8 cellular contexts compared by ENCODE assay signal in genomic region chr3:197003461-197004385, GRCh38. TPM values are rescaled to one million over a fixed set of nuclear protein-coding genes. Genes with fewer than 3 reads are reported as not detected.
DNase-seq lines count a peak whose midpoint lies in the region; ATAC-seq and TF ChIP-seq lines count a peak whose summit lies in the region.

No MANE protein-coding gene starts in this region.

- peak overlapping the region; percentile 59 for H3K4me2 ChIP-seq in neural cell (ENCODE audit: low read length)

- peak overlapping the region; percentile 85 for H3K4me3 Mint-ChIP-seq in T-helper 2 cell treated with Interferon-gamma antibody and Interleukin-4, amounts not matched to agents 5 μg/mL and 100 μg/mL, for 36 hours
- H3K4me3 Mint-ChIP-seq in endothelial cell (ENCODE audit: unreplicated experiment) = peak overlapping the region; percentile 85

- H3K27me3 Mint-ChIP-seq in T-helper 2 cell treated with Interferon-gamma antibody and Interleukin-4, amounts not matched to agents 5 μg/mL and 100 μg/mL, for 36 hours (ENCODE audit: low read depth) = peaks cover 2% of the 10 kb centered on the region
- peaks cover 14% of the 10 kb centered on the region for H3K27me3 Mint-ChIP-seq in endothelial cell (ENCODE audit: unreplicated experiment)

- TF ChIP-seq RAD21 in neural cell (conservative IDR thresholded peaks at IDR 0.05) = no peak

- H3K36me3 ChIP-seq in neural cell (ENCODE audit: insufficient read depth, low read length) = no peaks in the 10 kb centered on the region

- DNase-seq in NCI-H748 (lab: John Stamatoyannopoulos, UW; ENCODE audit: unreplicated experiment) (peak; percentile 44), NCI-H748 treated with DMSO at 0.1 percent for 48 hours (lab: John Stamatoyannopoulos, UW) (no peak), endothelial cell (ENCODE audit: low spot score) (no peak), putamen (ENCODE audit: low spot score) (no peak)
- no peak for DNase-seq in T-helper 2 cell treated with Interferon-gamma antibody and Interleukin-4, amounts not matched to agents 5 μg/mL and 100 μg/mL, for 36 hours (ENCODE audit: low spot score)

- H3K27me3 ChIP-seq in neural cell (ENCODE audit: insufficient read depth, low read depth, low read length) = peaks cover 4% of the 10 kb centered on the region

- no peaks in the 10 kb centered on the region for H3K79me2 ChIP-seq in neural cell (replicated peaks; ENCODE audit: insufficient read depth, low read length)

- no peak overlapping the region for H3K27ac ChIP-seq in neural cell (ENCODE audit: low read length)

- peak overlapping the region; percentile 90 for H3K27ac Mint-ChIP-seq in T-helper 2 cell treated with Interferon-gamma antibody and Interleukin-4, amounts not matched to agents 5 μg/mL and 100 μg/mL, for 36 hours
- H3K27ac Mint-ChIP-seq in endothelial cell (ENCODE audit: unreplicated experiment) = no peak overlapping the region

- no peaks in the 10 kb centered on the region for H4K20me1 ChIP-seq in neural cell (ENCODE audit: insufficient read depth)

- peak overlapping the region; percentile 65 for H3K9ac ChIP-seq in neural cell (ENCODE audit: low read length)

- H3K4me1 Mint-ChIP-seq in T-helper 2 cell treated with Interferon-gamma antibody and Interleukin-4, amounts not matched to agents 5 μg/mL and 100 μg/mL, for 36 hours (ENCODE audit: low read depth) = peaks cover 8% of the 10 kb centered on the region
- H3K4me1 Mint-ChIP-seq in endothelial cell (ENCODE audit: unreplicated experiment) = peaks cover 5% of the 10 kb centered on the region

- H3K9me3 Mint-ChIP-seq in T-helper 2 cell treated with Interferon-gamma antibody and Interleukin-4, amounts not matched to agents 5 μg/mL and 100 μg/mL, for 36 hours = no peaks in the 10 kb centered on the region
- no peaks in the 10 kb centered on the region for H3K9me3 Mint-ChIP-seq in endothelial cell (ENCODE audit: unreplicated experiment)

- no peaks in the 10 kb centered on the region for H3K36me3 Mint-ChIP-seq in T-helper 2 cell treated with Interferon-gamma antibody and Interleukin-4, amounts not matched to agents 5 μg/mL and 100 μg/mL, for 36 hours (ENCODE audit: low read depth)
- H3K36me3 Mint-ChIP-seq in endothelial cell (ENCODE audit: low read depth, unreplicated experiment) = peaks cover 8% of the 10 kb centered on the region

- H3F3A ChIP-seq in neural cell (ENCODE audit: insufficient read depth, low read length, poor library complexity, severe bottlenecking) = no peaks in the 10 kb centered on the region

- ATAC-seq in HG03571 (IDR thresholded peaks at IDR 0.05; ENCODE audit: unreplicated experiment) (peak; percentile 2), HG03469 (IDR thresholded peaks at IDR 0.05; ENCODE audit: unreplicated experiment) (no peak)

- H3K4me3 ChIP-seq in neural cell (ENCODE audit: low read length) = peak overlapping the region; percentile 68

- H3K9me2 ChIP-seq in neural cell (ENCODE audit: insufficient read depth, low read length) = no peaks in the 10 kb centered on the region

- H3K9me3 ChIP-seq in neural cell (ENCODE audit: low read length) = no peaks in the 10 kb centered on the region

- TF ChIP-seq CTCF in endothelial cell (IDR thresholded peaks at IDR 0.05; ENCODE audit: unreplicated experiment) = no peak
- TF ChIP-seq CTCF in neural cell (IDR thresholded peaks at IDR 0.05; ENCODE audit: poor library complexity, severe bottlenecking) = no peak

- H2AFZ ChIP-seq in neural cell (ENCODE audit: low read depth, low read length) = peak overlapping the region; percentile 76

- TF ChIP-seq EP300 in neural cell (conservative IDR thresholded peaks at IDR 0.05; ENCODE audit: poor library complexity, severe bottlenecking) = no peak

TF ChIP-seq in neural cell, 6 proteins besides CTCF, POLR2A, EP300 and RAD21:
- TF ChIP-seq TAF1 (IDR thresholded peaks at IDR 0.05; ENCODE audit: low read depth) (peak; percentile 41), EZH2 (IDR thresholded peaks at IDR 0.05; ENCODE audit: borderline replicate concordance, insufficient read depth, low read length, poor library complexity, severe bottlenecking) (no peak)

RNA-seq across cellular contexts. Expression of gene MELTF, which starts 25.9 kb away (rescaled TPM):
- 2.9 TPM for total RNA-seq in endothelial cell (ENCODE audit: unreplicated experiment)
- 0.06 and 0.09 TPM in 2 replicates for polyA plus RNA-seq in neural cell
- polyA minus RNA-seq in neural cell = 0.46 TPM in 1 of 2 replicates, not detected in the other

RNA-seq across cellular contexts. Expression of gene PIGZ, which starts 35.1 kb away (rescaled TPM):
- 3.5 TPM for total RNA-seq in endothelial cell (ENCODE audit: unreplicated experiment)
- 5.8 and 6.5 TPM in 2 replicates for polyA plus RNA-seq in neural cell
- polyA minus RNA-seq in neural cell = 4.9 and 6.9 TPM in 2 replicates
